20 cellular contexts compared by ENCODE assay signal in the genomic region with DNA sequence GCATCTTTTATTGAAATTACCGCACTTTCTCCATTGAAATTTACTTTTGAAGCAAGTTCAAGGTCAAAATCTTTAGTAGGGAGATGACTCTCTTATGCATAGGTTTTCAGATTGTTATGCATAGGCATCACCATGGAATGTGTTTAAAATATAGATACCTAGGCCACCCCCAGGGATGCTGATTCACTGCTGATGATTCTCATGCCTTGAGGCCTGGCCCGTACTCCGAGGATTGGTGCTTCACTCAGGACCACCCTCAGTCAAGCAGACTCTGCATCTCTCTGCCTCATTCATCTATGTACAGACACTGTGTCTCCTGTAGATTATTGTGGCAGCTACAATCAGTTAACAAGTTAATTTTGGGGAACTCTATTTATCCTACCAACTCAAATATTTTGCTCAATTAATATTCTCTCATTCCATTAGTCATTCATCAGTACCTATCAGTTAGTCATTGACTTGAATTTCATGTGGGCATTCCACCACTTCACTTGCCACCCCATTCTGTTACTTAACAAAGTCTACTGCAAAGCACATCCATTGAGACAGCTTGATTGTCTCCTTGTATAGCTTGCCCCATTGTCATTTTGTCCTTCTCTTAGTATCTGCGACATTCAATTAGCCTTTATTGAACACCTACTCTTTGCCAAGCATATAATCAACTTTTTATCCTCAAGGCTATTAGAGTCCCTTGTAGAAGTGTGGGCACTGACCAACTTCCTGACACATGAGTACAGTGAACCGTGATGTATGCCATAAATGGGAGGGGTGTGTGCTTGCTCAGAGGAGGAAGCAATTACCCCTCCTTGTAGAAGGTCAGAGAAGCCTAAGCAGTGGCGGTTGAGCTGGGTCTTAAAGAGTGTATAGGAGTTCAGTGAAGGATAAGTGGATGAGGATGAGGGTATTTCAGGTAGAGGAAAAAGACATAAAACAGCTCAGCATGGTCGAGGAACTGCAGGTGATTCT.
DNase-seq lines count a peak whose midpoint lies in the region; ATAC-seq and TF ChIP-seq lines count a peak whose summit lies in the region.
"Had no signal": no experiment of that assay in that cellular context is flagged by ENCODE, and none has a peak within 500 bp of the region (broad histone marks: within the 10 kb centered on the region; RNA-seq: fewer than 3 reads in every experiment).

No MANE protein-coding gene starts in this region.

- intact Hi-C loops in right cardiac atrium (cut with DNase I), result no loop called here

- H3K4me3 Mint-ChIP-seq in natural killer cell treated with Interleukin-12 subunit alpha and Interleukin-12 subunit beta and Interleukin-15 and Interleukin-18, amount 100 ng/mL, for 72 hours, result peak overlapping the region; percentile 8
- H3K4me3 Mint-ChIP-seq: CD8-positive, alpha-beta T cell had no signal

- no peak for TF ChIP-seq CTCF in epithelial cell of esophagus (IDR thresholded peaks at IDR 0.05; ENCODE audit: insufficient read depth, low read depth, low read length, missing control alignments)

- DNase-seq in EL, result peak; percentile 52
- peak; percentile 77 for DNase-seq in NOMO-1 treated with DMSO at 0.1 percent for 48 hours (lab: John Stamatoyannopoulos, UW; ENCODE audit: unreplicated experiment)
- peak; percentile 55 for DNase-seq in epithelial cell of esophagus (ENCODE audit: low read depth)
- DNase-seq in natural killer cell treated with Interleukin-12 subunit alpha and Interleukin-12 subunit beta and Interleukin-15 and Interleukin-18, amount 100 ng/mL, for 72 hours (ENCODE audit: low spot score), result no peak
- no peak for DNase-seq in RPMI8226
- no peak for DNase-seq in HAP-1 (ENCODE audit: low spot score in 2 of 2)
- DNase-seq in right cardiac atrium, result no peak
- DNase-seq: 8988T; CD8-positive, alpha-beta T cell; DMS79; GDM1; Karpas-422; NCI-H1105; NCI-H1694; NCI-H2227 treated with DMSO at 0.1 percent for 48 hours; NCI-H524; SIG-M5 had no signal

- H3K4me3 ChIP-seq in epithelial cell of esophagus (ENCODE audit: low read length), result no peak overlapping the region
- no peak overlapping the region for H3K4me3 ChIP-seq in HAP-1
- no peak overlapping the region for H3K4me3 ChIP-seq in right cardiac atrium (ENCODE audit: low read length)
- H3K4me3 ChIP-seq: BLaER1, GM12878 had no signal

- peaks cover 9 to 11% of the 10 kb centered on the region in 2 donors for H3K4me1 Mint-ChIP-seq in natural killer cell treated with Interleukin-12 subunit alpha and Interleukin-12 subunit beta and Interleukin-15 and Interleukin-18, amount 100 ng/mL, for 72 hours (ENCODE audit: low read depth in 2 of 2)

- no peaks in the 10 kb centered on the region for H3K9me3 Mint-ChIP-seq in natural killer cell treated with Interleukin-12 subunit alpha and Interleukin-12 subunit beta and Interleukin-15 and Interleukin-18, amount 100 ng/mL, for 72 hours
- H3K9me3 Mint-ChIP-seq: CD8-positive, alpha-beta T cell had no signal

- H3K9me3 ChIP-seq in HAP-1, result no peaks in the 10 kb centered on the region; the same call in 1 of the 2 replicates
- H3K9me3 ChIP-seq in right cardiac atrium (ENCODE audit: control insufficient read depth, low read length), result no peaks in the 10 kb centered on the region
- H3K9me3 ChIP-seq: BLaER1 had no signal

- peaks cover 9% of the 10 kb centered on the region for H3K4me1 ChIP-seq in HAP-1
- H3K4me1 ChIP-seq in right cardiac atrium (ENCODE audit: control insufficient read depth, insufficient read depth, low read length), result no peaks in the 10 kb centered on the region
- H3K4me1 ChIP-seq: BLaER1 had no signal

- H3K27me3 Mint-ChIP-seq in natural killer cell treated with Interleukin-12 subunit alpha and Interleukin-12 subunit beta and Interleukin-15 and Interleukin-18, amount 100 ng/mL, for 72 hours, result no peaks in the 10 kb centered on the region

- peaks cover 4% of the 10 kb centered on the region for H3K36me3 Mint-ChIP-seq in natural killer cell treated with Interleukin-12 subunit alpha and Interleukin-12 subunit beta and Interleukin-15 and Interleukin-18, amount 100 ng/mL, for 72 hours

- H3K27ac Mint-ChIP-seq in natural killer cell treated with Interleukin-12 subunit alpha and Interleukin-12 subunit beta and Interleukin-15 and Interleukin-18, amount 100 ng/mL, for 72 hours, result peak overlapping the region in 1 of 2 donors; percentile 2
- H3K27ac Mint-ChIP-seq: CD8-positive, alpha-beta T cell had no signal

- ATAC-seq in natural killer cell treated with Interleukin-12 subunit alpha and Interleukin-12 subunit beta and Interleukin-15 and Interleukin-18, amount 100 ng/mL, for 72 hours, result peak in 1 of 2 donors; percentile 57
- no peak for ATAC-seq in right cardiac atrium
- ATAC-seq in HG03135 (IDR thresholded peaks at IDR 0.05; ENCODE audit: unreplicated experiment), result no peak
- ATAC-seq: CD8-positive, alpha-beta T cell; GM12878 had no signal

- in situ Hi-C loops in HAP-1 (cut with MboI; ENCODE audit: low sequenced_read_pairs), result no loop called here

- H3K27ac ChIP-seq in right cardiac atrium (ENCODE audit: low read length), result no peak overlapping the region
- H3K27ac ChIP-seq: BLaER1 had no signal

- 92% methylated on average over 7 of the region's 7 CpGs for WGBS in right cardiac atrium

- no peaks in the 10 kb centered on the region for H3K27me3 ChIP-seq in HAP-1 (ENCODE audit: low read depth)
- no peaks in the 10 kb centered on the region for H3K27me3 ChIP-seq in right cardiac atrium (ENCODE audit: control insufficient read depth, insufficient read depth)
- H3K27me3 ChIP-seq: BLaER1 had no signal

- no peaks in the 10 kb centered on the region for H3K36me3 ChIP-seq in HAP-1 (replicated peaks)
- H3K36me3 ChIP-seq: BLaER1 had no signal

Comparison
In these comparisons a context has a peak if more than half of its experiments do, and no peak if none do; other contexts are left out.
1. DNase-seq: peak in EL (single experiment), NOMO-1 treated with DMSO at 0.1 percent for 48 hours (single experiment) and epithelial cell of esophagus (single experiment); none in natural killer cell treated with Interleukin-12 subunit alpha and Interleukin-12 subunit beta and Interleukin-15 and Interleukin-18, amount 100 ng/mL, for 72 hours (single experiment), RPMI8226 (single experiment), HAP-1 (0 of 2) and right cardiac atrium (0 of 3).